8 cellular contexts compared by ENCODE assay signal in the genomic region with DNA sequence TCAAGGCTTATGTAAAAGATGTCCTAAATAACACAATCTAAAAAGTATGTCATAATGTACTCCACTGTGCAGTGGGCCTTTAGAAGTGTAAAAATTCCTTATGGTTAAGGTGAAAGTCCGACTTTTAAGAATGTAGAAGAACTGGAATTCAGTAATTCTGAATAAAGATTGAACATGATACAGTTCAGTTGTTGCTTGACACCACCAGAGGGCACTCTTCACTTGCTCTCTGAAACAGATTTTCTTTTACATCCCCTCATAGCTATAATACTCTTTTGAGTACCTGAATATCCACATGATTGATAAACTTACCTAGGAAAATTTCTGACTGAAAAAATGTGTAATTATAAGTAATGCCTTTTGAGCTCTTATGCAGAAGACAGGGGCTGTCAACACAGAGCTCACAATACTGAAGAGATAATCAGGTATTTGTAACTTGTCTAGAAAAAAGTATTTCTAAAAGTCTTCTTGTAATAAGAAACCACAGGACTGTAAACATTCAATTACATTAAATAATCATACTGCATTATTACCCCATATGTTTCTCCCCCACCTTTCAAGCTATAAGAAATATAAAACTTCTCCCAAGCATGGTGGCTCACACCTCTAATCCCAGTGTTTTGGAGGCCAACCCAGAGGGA.
DNase-seq lines count a peak whose midpoint lies in the region; ATAC-seq and TF ChIP-seq lines count a peak whose summit lies in the region.

No MANE protein-coding gene starts in this region.

- TF ChIP-seq CTCF in right lobe of liver (IDR thresholded peaks at IDR 0.05) = peak; percentile 76 to 90 (median 86)
- TF ChIP-seq CTCF in vagina (IDR thresholded peaks at IDR 0.05) = peak; percentile 72 to 80 (median 73)

- no peaks in the 10 kb centered on the region for H3K9me3 ChIP-seq in NT2/D1 (ENCODE audit: insufficient read depth, low read length)
- H3K9me3 ChIP-seq in right lobe of liver = no peaks in the 10 kb centered on the region
- H3K9me3 ChIP-seq in vagina = no peaks in the 10 kb centered on the region

- H3K4me3 ChIP-seq in NT2/D1 (ENCODE audit: insufficient read length, low read depth) = no peak overlapping the region
- H3K4me3 ChIP-seq in right lobe of liver = no peak overlapping the region
- H3K4me3 ChIP-seq in vagina = no peak overlapping the region

- intact Hi-C loops in right lobe of liver (cut with DNase I) (loop anchor here in 1 of 2 donors (10.0 kb wide), 1 partner anchor 337 kb away; no protein-coding TSS in a partner anchor), vagina (cut with DNase I) (no loop called here)

- ATAC-seq in GM18907 (IDR thresholded peaks at IDR 0.05; ENCODE audit: unreplicated experiment) (peak; percentile 58), right lobe of liver (peak; percentile 85 to 90 (median 86))

- H3K36me3 ChIP-seq in NT2/D1 (ENCODE audit: insufficient read depth, insufficient read length, low read length) (no peaks in the 10 kb centered on the region), right lobe of liver (no peaks in the 10 kb centered on the region), vagina (no peaks in the 10 kb centered on the region)

- peak; percentile 67 for DNase-seq in DMS153 treated with DMSO at 0.1 percent for 48 hours (lab: John Stamatoyannopoulos, UW; ENCODE audit: unreplicated experiment)
- peak; percentile 25 for DNase-seq in HT1080 (ENCODE audit: low read depth)
- peak; percentile 15 for DNase-seq in NT2/D1 (ENCODE audit: low read depth, low spot score)
- peak; percentile 27 for DNase-seq in cerebellum (ENCODE audit: low spot score)
- DNase-seq in right lobe of liver = no peak
- no peak for DNase-seq in vagina (ENCODE audit: extremely low spot score in 2 of 2)
- DNase-seq in NK-92 (lab: John Stamatoyannopoulos, UW; ENCODE audit: unreplicated experiment) = no peak

- H3K4me1 ChIP-seq in NT2/D1 (ENCODE audit: insufficient read depth, insufficient read length) = no peaks in the 10 kb centered on the region
- H3K4me1 ChIP-seq in right lobe of liver = no peaks in the 10 kb centered on the region
- H3K4me1 ChIP-seq in vagina = no peaks in the 10 kb centered on the region

- H3K9ac ChIP-seq in NT2/D1 (ENCODE audit: insufficient read length, low read depth) = no peak overlapping the region

- no peaks in the 10 kb centered on the region for H3K27me3 ChIP-seq in NT2/D1 (ENCODE audit: insufficient read depth, insufficient read length)
- H3K27me3 ChIP-seq in right lobe of liver = no peaks in the 10 kb centered on the region
- no peaks in the 10 kb centered on the region for H3K27me3 ChIP-seq in vagina

- WGBS in right lobe of liver (ENCODE audit: insufficient coverage, low coverage, low lambda C conversion rate, missing lambda C conversion rate) = 0% methylated on average over 1 of the region's 1 CpG

- TF ChIP-seq POLR2A in right lobe of liver (IDR thresholded peaks at IDR 0.05) = no peak
- TF ChIP-seq POLR2A in vagina (IDR thresholded peaks at IDR 0.05) = no peak

- H3K27ac ChIP-seq in right lobe of liver (no peak overlapping the region), vagina (no peak overlapping the region)

Comparison
In these comparisons a context has a peak if more than half of its experiments do, and no peak if none do; other contexts are left out.
1. DNase-seq: peak in DMS153 treated with DMSO at 0.1 percent for 48 hours (single experiment), HT1080 (single experiment), NT2/D1 (single experiment) and cerebellum (single experiment); none in right lobe of liver (0 of 3), vagina (0 of 2) and NK-92 (single experiment).